Comparison of ENCODE assay signal across 1 cellular context in the genomic region with DNA sequence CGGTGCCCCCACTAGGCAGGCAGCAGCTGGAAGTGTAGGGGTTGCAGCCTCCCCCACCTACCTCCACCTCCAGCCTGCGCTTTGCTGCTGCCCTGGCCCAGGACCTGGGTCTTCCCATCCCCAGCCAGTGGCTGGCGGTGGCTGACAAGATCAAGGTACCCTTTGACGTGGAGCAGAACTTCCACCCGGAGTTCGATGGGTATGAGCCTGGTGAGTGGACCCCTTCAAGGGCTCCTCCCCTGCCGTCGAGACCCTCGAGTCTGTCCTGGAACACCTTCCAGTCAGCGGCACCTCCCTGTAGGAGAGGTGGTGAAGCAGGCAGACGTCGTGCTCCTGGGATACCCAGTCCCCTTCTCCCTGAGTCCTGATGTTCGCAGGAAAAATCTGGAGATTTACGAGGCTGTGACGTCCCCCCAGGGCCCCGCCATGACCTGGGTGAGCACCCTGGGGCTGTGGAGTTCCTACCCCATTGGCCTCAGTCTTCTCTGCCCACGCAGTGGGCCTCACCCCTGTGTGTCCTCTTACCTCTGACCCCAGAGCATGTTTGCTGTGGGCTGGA.
TF ChIP-seq lines count a peak whose summit lies in the region.

No MANE protein-coding gene starts in this region.

TF ChIP-seq in HepG2, 621 proteins besides CTCF, POLR2A, EP300 and RAD21:
- TF ChIP-seq MEIS1 (CRISPR knock-in tag; IDR thresholded peaks at IDR 0.05; ENCODE audit: borderline replicate concordance) (no peak), POLR2AphosphoS2 (IDR thresholded peaks at IDR 0.05; ENCODE audit: low read depth, low read length) (no peak), ZNF775 (CRISPR knock-in tag; IDR thresholded peaks at IDR 0.05; ENCODE audit: borderline replicate concordance) (no peak), PRMT3 (CRISPR knock-in tag; IDR thresholded peaks at IDR 0.05; ENCODE audit: borderline replicate concordance, low read depth) (no peak), MYC (CRISPR knock-in tag; IDR thresholded peaks at IDR 0.05; ENCODE audit: borderline replicate concordance) (no peak), POLR2AphosphoS5 (IDR thresholded peaks at IDR 0.05; ENCODE audit: low read depth, low read length) (no peak), SETDB1 (CRISPR knock-in tag; IDR thresholded peaks at IDR 0.05; ENCODE audit: borderline replicate concordance) (no peak), ARNT (IDR thresholded peaks at IDR 0.05) (no peak), ZNF720 (CRISPR knock-in tag; IDR thresholded peaks at IDR 0.05) (no peak), ZNF891 (CRISPR knock-in tag; IDR thresholded peaks at IDR 0.05) (no peak)
- TF ChIP-seq, protein P1, sequence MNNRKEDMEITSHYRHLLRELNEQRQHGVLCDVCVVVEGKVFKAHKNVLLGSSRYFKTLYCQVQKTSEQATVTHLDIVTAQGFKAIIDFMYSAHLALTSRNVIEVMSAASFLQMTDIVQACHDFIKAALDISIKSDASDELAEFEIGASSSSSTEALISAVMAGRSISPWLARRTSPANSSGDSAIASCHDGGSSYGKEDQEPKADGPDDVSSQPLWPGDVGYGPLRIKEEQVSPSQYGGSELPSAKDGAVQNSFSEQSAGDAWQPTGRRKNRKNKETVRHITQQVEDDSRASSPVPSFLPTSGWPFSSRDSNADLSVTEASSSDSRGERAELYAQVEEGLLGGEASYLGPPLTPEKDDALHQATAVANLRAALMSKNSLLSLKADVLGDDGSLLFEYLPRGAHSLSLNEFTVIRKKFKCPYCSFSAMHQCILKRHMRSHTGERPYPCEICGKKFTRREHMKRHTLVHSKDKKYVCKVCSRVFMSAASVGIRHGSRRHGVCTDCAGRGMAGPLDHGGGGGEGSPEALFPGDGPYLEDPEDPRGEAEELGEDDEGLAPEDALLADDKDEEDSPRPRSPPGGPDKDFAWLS (CRISPR knock-in tag; IDR thresholded peaks at IDR 0.05; ENCODE audit: borderline replicate concordance): no peak
- TF ChIP-seq, protein P2, sequence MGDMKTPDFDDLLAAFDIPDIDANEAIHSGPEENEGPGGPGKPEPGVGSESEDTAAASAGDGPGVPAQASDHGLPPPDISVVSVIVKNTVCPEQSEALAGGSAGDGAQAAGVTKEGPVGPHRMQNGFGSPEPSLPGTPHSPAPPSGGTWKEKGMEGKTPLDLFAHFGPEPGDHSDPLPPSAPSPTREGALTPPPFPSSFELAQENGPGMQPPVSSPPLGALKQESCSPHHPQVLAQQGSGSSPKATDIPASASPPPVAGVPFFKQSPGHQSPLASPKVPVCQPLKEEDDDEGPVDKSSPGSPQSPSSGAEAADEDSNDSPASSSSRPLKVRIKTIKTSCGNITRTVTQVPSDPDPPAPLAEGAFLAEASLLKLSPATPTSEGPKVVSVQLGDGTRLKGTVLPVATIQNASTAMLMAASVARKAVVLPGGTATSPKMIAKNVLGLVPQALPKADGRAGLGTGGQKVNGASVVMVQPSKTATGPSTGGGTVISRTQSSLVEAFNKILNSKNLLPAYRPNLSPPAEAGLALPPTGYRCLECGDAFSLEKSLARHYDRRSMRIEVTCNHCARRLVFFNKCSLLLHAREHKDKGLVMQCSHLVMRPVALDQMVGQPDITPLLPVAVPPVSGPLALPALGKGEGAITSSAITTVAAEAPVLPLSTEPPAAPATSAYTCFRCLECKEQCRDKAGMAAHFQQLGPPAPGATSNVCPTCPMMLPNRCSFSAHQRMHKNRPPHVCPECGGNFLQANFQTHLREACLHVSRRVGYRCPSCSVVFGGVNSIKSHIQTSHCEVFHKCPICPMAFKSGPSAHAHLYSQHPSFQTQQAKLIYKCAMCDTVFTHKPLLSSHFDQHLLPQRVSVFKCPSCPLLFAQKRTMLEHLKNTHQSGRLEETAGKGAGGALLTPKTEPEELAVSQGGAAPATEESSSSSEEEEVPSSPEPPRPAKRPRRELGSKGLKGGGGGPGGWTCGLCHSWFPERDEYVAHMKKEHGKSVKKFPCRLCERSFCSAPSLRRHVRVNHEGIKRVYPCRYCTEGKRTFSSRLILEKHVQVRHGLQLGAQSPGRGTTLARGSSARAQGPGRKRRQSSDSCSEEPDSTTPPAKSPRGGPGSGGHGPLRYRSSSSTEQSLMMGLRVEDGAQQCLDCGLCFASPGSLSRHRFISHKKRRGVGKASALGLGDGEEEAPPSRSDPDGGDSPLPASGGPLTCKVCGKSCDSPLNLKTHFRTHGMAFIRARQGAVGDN (CRISPR knock-in tag; IDR thresholded peaks at IDR 0.05): no peak
- TF ChIP-seq, protein P3, sequence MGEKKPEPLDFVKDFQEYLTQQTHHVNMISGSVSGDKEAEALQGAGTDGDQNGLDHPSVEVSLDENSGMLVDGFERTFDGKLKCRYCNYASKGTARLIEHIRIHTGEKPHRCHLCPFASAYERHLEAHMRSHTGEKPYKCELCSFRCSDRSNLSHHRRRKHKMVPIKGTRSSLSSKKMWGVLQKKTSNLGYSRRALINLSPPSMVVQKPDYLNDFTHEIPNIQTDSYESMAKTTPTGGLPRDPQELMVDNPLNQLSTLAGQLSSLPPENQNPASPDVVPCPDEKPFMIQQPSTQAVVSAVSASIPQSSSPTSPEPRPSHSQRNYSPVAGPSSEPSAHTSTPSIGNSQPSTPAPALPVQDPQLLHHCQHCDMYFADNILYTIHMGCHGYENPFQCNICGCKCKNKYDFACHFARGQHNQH (CRISPR knock-in tag; IDR thresholded peaks at IDR 0.05): no peak
- TF ChIP-seq, protein P4, sequence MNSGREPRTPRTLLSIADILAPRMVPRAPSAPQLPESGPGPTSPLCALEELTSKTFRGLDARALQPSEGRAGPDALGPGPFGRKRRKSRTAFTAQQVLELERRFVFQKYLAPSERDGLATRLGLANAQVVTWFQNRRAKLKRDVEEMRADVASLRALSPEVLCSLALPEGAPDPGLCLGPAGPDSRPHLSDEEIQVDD (CRISPR knock-in tag; IDR thresholded peaks at IDR 0.05; ENCODE audit: borderline replicate concordance): no peak
- TF ChIP-seq, protein P5, sequence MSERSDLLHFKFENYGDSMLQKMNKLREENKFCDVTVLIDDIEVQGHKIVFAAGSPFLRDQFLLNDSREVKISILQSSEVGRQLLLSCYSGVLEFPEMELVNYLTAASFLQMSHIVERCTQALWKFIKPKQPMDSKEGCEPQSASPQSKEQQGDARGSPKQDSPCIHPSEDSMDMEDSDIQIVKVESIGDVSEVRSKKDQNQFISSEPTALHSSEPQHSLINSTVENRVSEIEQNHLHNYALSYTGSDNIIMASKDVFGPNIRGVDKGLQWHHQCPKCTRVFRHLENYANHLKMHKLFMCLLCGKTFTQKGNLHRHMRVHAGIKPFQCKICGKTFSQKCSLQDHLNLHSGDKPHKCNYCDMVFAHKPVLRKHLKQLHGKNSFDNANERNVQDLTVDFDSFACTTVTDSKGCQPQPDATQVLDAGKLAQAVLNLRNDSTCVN (CRISPR knock-in tag; IDR thresholded peaks at IDR 0.05; ENCODE audit: borderline replicate concordance): no peak
TF ChIP-seq in HepG2: peak in this region for 0.
